Comparison of ENCODE assay signal across 16 cellular contexts in genomic region chrX:57641338-57641737, GRCh38. TPM values are rescaled to one million over a fixed set of nuclear protein-coding genes. Genes with fewer than 3 reads are reported as not detected.
A peak's percentile ranks its signal among the peaks of the same experiment; 100 is the strongest.
DNase-seq lines count a peak whose midpoint lies in the region; ATAC-seq, FAIRE-seq and TF ChIP-seq lines count a peak whose summit lies in the region.
"Had no signal": no experiment of that assay in that cellular context is flagged by ENCODE, and none has a peak within 500 bp of the region (broad histone marks: within the 10 kb centered on the region; RNA-seq: fewer than 3 reads in every experiment).

No MANE protein-coding gene starts in this region.

- H3K4me2 ChIP-seq in Karpas-422 (ENCODE audit: low read depth, low read length, poor library complexity, severe bottlenecking), result no peak overlapping the region
- H3K4me2 ChIP-seq: A549 had no signal

- no peaks in the 10 kb centered on the region for H4K20me1 ChIP-seq in Karpas-422 (ENCODE audit: insufficient read depth, low read depth, low read length)

- H2AFZ ChIP-seq in Karpas-422 (ENCODE audit: low read length), result no peak overlapping the region

- TF ChIP-seq CTCF in RWPE2 (IDR thresholded peaks at IDR 0.05; ENCODE audit: poor library complexity, severe bottlenecking), result no peak
- no peak for TF ChIP-seq CTCF in bronchial epithelial cell (IDR thresholded peaks at IDR 0.05; ENCODE audit: insufficient read depth, low read length, severe bottlenecking)

- H3K4me1 ChIP-seq in RWPE2 (ENCODE audit: insufficient read depth, poor library complexity, severe bottlenecking) (peaks cover 19% of the 10 kb centered on the region), Karpas-422 (ENCODE audit: low read length) (no peaks in the 10 kb centered on the region)
- H3K4me1 ChIP-seq: HAP-1 had no signal

- no peak for DNase-seq in RWPE2 (ENCODE audit: low spot score)
- peak; percentile 82 for DNase-seq in bronchial epithelial cell (ENCODE audit: low read depth)
- DNase-seq in HuH-7 (ENCODE audit: low spot score), result no peak
- no peak for DNase-seq in Karpas-422
- DNase-seq: CD8-positive, alpha-beta T cell; COR-L47; DND-41; GDM1; IMR-90 had no signal

- no peaks in the 10 kb centered on the region for H3K79me2 ChIP-seq in Karpas-422 (ENCODE audit: low read length)

- H3K27ac ChIP-seq in RWPE2 (ENCODE audit: poor library complexity, severe bottlenecking) (peak overlapping the region; percentile 64), Karpas-422 (ENCODE audit: low read length) (no peak overlapping the region)
- H3K27ac ChIP-seq: HL-60 had no signal

- H3K9ac ChIP-seq in Karpas-422 (ENCODE audit: low read length), result no peak overlapping the region

- no peak for FAIRE-seq in bronchial epithelial cell (lab: Jason Lieb, UNC)
- FAIRE-seq in islet of Langerhans (lab: Jason Lieb, UNC), result peak; percentile 64
- FAIRE-seq: A549, GM12892, H1 had no signal

- H3K36me3 ChIP-seq in RWPE2 (ENCODE audit: low read depth), result no peaks in the 10 kb centered on the region
- H3K36me3 ChIP-seq in bronchial epithelial cell (ENCODE audit: control insufficient read depth, insufficient read depth, low read length), result no peaks in the 10 kb centered on the region
- no peaks in the 10 kb centered on the region for H3K36me3 ChIP-seq in Karpas-422 (ENCODE audit: insufficient read depth, low read length)
- H3K36me3 ChIP-seq: HAP-1 had no signal

- H3K27me3 ChIP-seq in RWPE2 (ENCODE audit: insufficient read depth, poor library complexity, severe bottlenecking), result no peaks in the 10 kb centered on the region
- H3K27me3 ChIP-seq in bronchial epithelial cell (ENCODE audit: control insufficient read depth, insufficient read depth, low read length), result no peaks in the 10 kb centered on the region
- no peaks in the 10 kb centered on the region for H3K27me3 ChIP-seq in Karpas-422 (ENCODE audit: low read length)

- H3K9me2 ChIP-seq in Karpas-422 (replicated peaks; ENCODE audit: insufficient read depth, low read length), result no peaks in the 10 kb centered on the region

- H3K4me3 ChIP-seq in RWPE2 (ENCODE audit: severe bottlenecking) (no peak overlapping the region), bronchial epithelial cell (ENCODE audit: low read depth, low read length) (no peak overlapping the region), Karpas-422 (ENCODE audit: low read length) (no peak overlapping the region)
- H3K4me3 ChIP-seq: A549, HAP-1 had no signal

- H3K9me3 ChIP-seq in RWPE2 (ENCODE audit: severe bottlenecking) (no peaks in the 10 kb centered on the region), Karpas-422 (ENCODE audit: low read length) (peaks cover 4% of the 10 kb centered on the region; the same call in 1 of the 2 replicates)
- H3K9me3 ChIP-seq: A549, HAP-1 had no signal

- ATAC-seq in RWPE2 (ENCODE audit: low read depth) (peak; percentile 68), GM21825 (IDR thresholded peaks at IDR 0.05; ENCODE audit: unreplicated experiment) (no peak)
- ATAC-seq: A549; CD8-positive, alpha-beta T cell had no signal

RNA-seq across cellular contexts. Expression of gene NLRP2B, which starts 38.7 kb away (rescaled TPM):
- not detected in 2 replicates for total RNA-seq in bronchial epithelial cell
- not detected in 2 replicates for total RNA-seq in Karpas-422 (2014; rRNA removed; shearing (Covaris generic); ENCODE audit: low replicate concordance)
- total RNA-seq: CD8-positive, alpha-beta T cell; H1; IMR-90 had no signal

RNA-seq across cellular contexts. Expression of gene ZXDB, which starts 49.5 kb away (rescaled TPM):
- 11.1 and 17.9 TPM in 2 replicates for total RNA-seq in bronchial epithelial cell
- total RNA-seq in Karpas-422 (2014; rRNA removed; shearing (Covaris generic); ENCODE audit: low replicate concordance), result 7.7 and 13.6 TPM in 2 replicates
